8 cellular contexts compared by ENCODE assay signal in genomic region chr17:7841309-7841621, GRCh38. TPM values are rescaled to one million over a fixed set of nuclear protein-coding genes. Genes with fewer than 3 reads are reported as not detected.
DNase-seq lines count a peak whose midpoint lies in the region; ATAC-seq and TF ChIP-seq lines count a peak whose summit lies in the region.

No MANE protein-coding gene starts in this region.

- no peak for DNase-seq in activated CD4-positive, alpha-beta T cell treated with anti-CD3 and anti-CD28 coated beads, Interleukin-2, amount 10 ng/mL, durations not matched to agents 7 days and 5 days
- DNase-seq in activated CD4-positive, alpha-beta T cell treated with anti-CD3 and anti-CD28 coated beads, Interleukin-2, amount 50 U/mL, for 1 hour = no peak
- DNase-seq in Peyer's patch (no peak), epithelial cell of proximal tubule (ENCODE audit: low read depth) (no peak), prostate gland (ENCODE audit: low spot score) (no peak), KG1 (lab: John Stamatoyannopoulos, UW) (no peak), dedifferentiated amniotic fluid mesenchymal stem cell (ENCODE audit: extremely low spot score) (no peak)

- H3K36me3 ChIP-seq in Peyer's patch = peaks cover 0 to 18% (median 0%) of the 10 kb centered on the region in 3 donors
- peaks cover 0 to 3% of the 10 kb centered on the region in 2 donors for H3K36me3 ChIP-seq in prostate gland

- H3K9me3 Mint-ChIP-seq in activated CD4-positive, alpha-beta T cell treated with anti-CD3 and anti-CD28 coated beads, Interleukin-2, amount 10 ng/mL, durations not matched to agents 7 days and 5 days = no peaks in the 10 kb centered on the region

- H3K9me3 ChIP-seq in Peyer's patch (no peaks in the 10 kb centered on the region), prostate gland (no peaks in the 10 kb centered on the region)

- POLR2A ChIA-PET in activated CD4-positive, alpha-beta T cell treated with anti-CD3 and anti-CD28 coated beads, Interleukin-2, amount 10 ng/mL, durations not matched to agents 7 days and 5 days (lab: Charles Lee) = no interaction called here

- H3K27me3 ChIP-seq in Peyer's patch = no peaks in the 10 kb centered on the region
- H3K27me3 ChIP-seq in prostate gland (replicated peaks; ENCODE audit: insufficient read depth) = no peaks in the 10 kb centered on the region

- peaks cover 61% of the 10 kb centered on the region for H3K4me1 Mint-ChIP-seq in activated CD4-positive, alpha-beta T cell treated with anti-CD3 and anti-CD28 coated beads, Interleukin-2, amount 10 ng/mL, durations not matched to agents 7 days and 5 days

- WGBS in prostate gland = 13% methylated on average over 13 of the region's 14 CpGs

- TF ChIP-seq POLR2A in Peyer's patch (IDR thresholded peaks at IDR 0.05) (peak in 1 of 2 donors; percentile 20), prostate gland (IDR thresholded peaks at IDR 0.05) (no peak)

- H3K36me3 Mint-ChIP-seq in activated CD4-positive, alpha-beta T cell treated with anti-CD3 and anti-CD28 coated beads, Interleukin-2, amount 10 ng/mL, durations not matched to agents 7 days and 5 days (ENCODE audit: low read depth) = peaks cover 4% of the 10 kb centered on the region

- peak overlapping the region; percentile 84 for H3K27ac Mint-ChIP-seq in activated CD4-positive, alpha-beta T cell treated with anti-CD3 and anti-CD28 coated beads, Interleukin-2, amount 10 ng/mL, durations not matched to agents 7 days and 5 days

- CTCF ChIA-PET in activated CD4-positive, alpha-beta T cell treated with anti-CD3 and anti-CD28 coated beads, Interleukin-2, amount 10 ng/mL, durations not matched to agents 7 days and 5 days (lab: Charles Lee) = interaction anchor here (0.6 to 3.4 kb wide), 5 partner anchors 10 to 148 kb away, joined by 3 to 12 read pairs (median 5); partner anchors contain the start of gene NAA38

- peak overlapping the region; percentile 76 for H3K4me3 Mint-ChIP-seq in activated CD4-positive, alpha-beta T cell treated with anti-CD3 and anti-CD28 coated beads, Interleukin-2, amount 10 ng/mL, durations not matched to agents 7 days and 5 days

- H3K27ac ChIP-seq in Peyer's patch (peak overlapping the region; percentile 97 to 100 (median 97)), prostate gland (peak overlapping the region; percentile 98 to 99)

- TF ChIP-seq CTCF in Peyer's patch (IDR thresholded peaks at IDR 0.05) (no peak), epithelial cell of proximal tubule (conservative IDR thresholded peaks at IDR 0.05; ENCODE audit: low read depth, low read length) (no peak), prostate gland (IDR thresholded peaks at IDR 0.05) (no peak)

- ATAC-seq in HG03196 (IDR thresholded peaks at IDR 0.05; ENCODE audit: unreplicated experiment) = no peak

- H3K4me3 ChIP-seq in Peyer's patch (peak overlapping the region; percentile 72 to 80 (median 79)), epithelial cell of proximal tubule (ENCODE audit: low read depth, low read length) (peak overlapping the region; percentile 70), prostate gland (peak overlapping the region; percentile 67 to 72)

- no peaks in the 10 kb centered on the region for H3K27me3 Mint-ChIP-seq in activated CD4-positive, alpha-beta T cell treated with anti-CD3 and anti-CD28 coated beads, Interleukin-2, amount 10 ng/mL, durations not matched to agents 7 days and 5 days

- intact Hi-C loops in prostate gland (cut with DNase I) = loop anchor here (5.0 to 10.0 kb wide), 2 partner anchors 314 to 494 kb away; partner anchors contain the start of gene PER1

- H3K4me1 ChIP-seq in Peyer's patch (peaks cover 0 to 61% (median 30%) of the 10 kb centered on the region in 4 donors), prostate gland (replicated peaks) (peaks cover 33% of the 10 kb centered on the region)

RNA-seq across cellular contexts. Expression of gene KDM6B, which starts 7.2 kb away (rescaled TPM):
- total RNA-seq in activated CD4-positive, alpha-beta T cell treated with anti-CD3 and anti-CD28 coated beads, Interleukin-2, amount 10 ng/mL, durations not matched to agents 7 days and 5 days = 10 to 100 TPM; 12.3 to 12.8 TPM
- total RNA-seq in Peyer's patch (10 to 100 TPM; 32.1 to 45.6 (median 36.4) TPM), epithelial cell of proximal tubule (1.9 and 2.7 TPM in 2 replicates), prostate gland (10 to 100 TPM; 12.7 to 30.2 TPM)

RNA-seq across cellular contexts. Expression of gene TMEM88, which starts 13.6 kb away (rescaled TPM):
- under 1 TPM; 0.55 to 0.87 TPM for total RNA-seq in activated CD4-positive, alpha-beta T cell treated with anti-CD3 and anti-CD28 coated beads, Interleukin-2, amount 10 ng/mL, durations not matched to agents 7 days and 5 days
- total RNA-seq in Peyer's patch = 10 to 100 TPM in 3 of 4 donors, 1 to 10 TPM in 1; 3.4 to 29.7 (median 12.9) TPM
- 7.3 and 19.8 TPM in 2 replicates for total RNA-seq in epithelial cell of proximal tubule
- 10 to 100 TPM; 11.1 to 15.7 TPM for total RNA-seq in prostate gland

RNA-seq across cellular contexts. Expression of gene NAA38, which starts 16.1 kb away (rescaled TPM):
- 10 to 100 TPM; 84.2 to 93.0 TPM for total RNA-seq in activated CD4-positive, alpha-beta T cell treated with anti-CD3 and anti-CD28 coated beads, Interleukin-2, amount 10 ng/mL, durations not matched to agents 7 days and 5 days
- total RNA-seq in Peyer's patch = 10 to 100 TPM; 28.6 to 75.8 (median 47.8) TPM
- total RNA-seq in epithelial cell of proximal tubule = 108 and 146 TPM in 2 replicates
- total RNA-seq in prostate gland = 100 to 1,000 TPM in 1 of 2 donors, 10 to 100 TPM in 1; 74.6 to 163 TPM

RNA-seq across cellular contexts. Expression of gene CYB5D1, which starts 16.5 kb away (rescaled TPM):
- total RNA-seq in activated CD4-positive, alpha-beta T cell treated with anti-CD3 and anti-CD28 coated beads, Interleukin-2, amount 10 ng/mL, durations not matched to agents 7 days and 5 days = 1 to 10 TPM; 8.2 to 9.0 TPM
- total RNA-seq in Peyer's patch = 1 to 10 TPM; 3.3 to 5.1 (median 4.2) TPM
- total RNA-seq in epithelial cell of proximal tubule = 5.1 and 5.9 TPM in 2 replicates
- 10 to 100 TPM in 1 of 2 donors, 1 to 10 TPM in 1; 5.7 to 20.8 TPM for total RNA-seq in prostate gland

RNA-seq across cellular contexts. Expression of gene CHD3, which starts 47.3 kb away (rescaled TPM):
- total RNA-seq in activated CD4-positive, alpha-beta T cell treated with anti-CD3 and anti-CD28 coated beads, Interleukin-2, amount 10 ng/mL, durations not matched to agents 7 days and 5 days = 100 to 1,000 TPM; 216 to 223 TPM
- total RNA-seq in Peyer's patch = 10 to 100 TPM; 36.1 to 99.9 (median 45.1) TPM
- 30.3 and 40.7 TPM in 2 replicates for total RNA-seq in epithelial cell of proximal tubule
- 100 to 1,000 TPM; 166 to 196 TPM for total RNA-seq in prostate gland
